Comparison of ENCODE assay signal across 7 cellular contexts in genomic region chr20:52971498-52972189, GRCh38. TPM values are rescaled to one million over a fixed set of nuclear protein-coding genes. Genes with fewer than 3 reads are reported as not detected.
DNase-seq lines count a peak whose midpoint lies in the region; ATAC-seq, FAIRE-seq and TF ChIP-seq lines count a peak whose summit lies in the region.

No MANE protein-coding gene starts in this region.

- TF ChIP-seq CTCF in LNCaP clone FGC (IDR thresholded peaks at IDR 0.05; ENCODE audit: control insufficient read depth, extremely low read depth, insufficient read depth) = no peak
- TF ChIP-seq CTCF in keratinocyte (optimal IDR thresholded peaks at IDR 0.05 in 1 of 3, IDR thresholded peaks at IDR 0.05 in 1 of 3, conservative IDR thresholded peaks at IDR 0.05 in 1 of 3; ENCODE audit: extremely low read depth in 1 of 3, insufficient read depth in 2 of 3, low read length in 3 of 3) = no peak

- H3K36me3 Mint-ChIP-seq in activated naive CD8-positive, alpha-beta T cell treated with anti-CD3 and anti-CD28 coated beads for 36 hours = no peaks in the 10 kb centered on the region
- no peaks in the 10 kb centered on the region for H3K36me3 Mint-ChIP-seq in stimulated activated memory B cell treated with anti-CD40 and anti-IgM and Interleukin-4, amounts not matched to agents 10 μg/mL and 1 μg/mL and 100 μg/mL, for 72 hours

- H3K4me3 ChIP-seq in LNCaP clone FGC (ENCODE audit: low read depth, low read length) (peak overlapping the region; percentile 47), keratinocyte (ENCODE audit: control insufficient read depth in 2 of 3, extremely low read depth in 1 of 3, insufficient read depth in 2 of 3, low read depth in 1 of 3, low read length in 3 of 3) (peak overlapping the region; percentile 50 to 85 (median 81))

- no peaks in the 10 kb centered on the region for H3K27me3 ChIP-seq in keratinocyte (ENCODE audit: control insufficient read depth, extremely low read depth, insufficient read depth, low read length)

- no peaks in the 10 kb centered on the region for H3K9me3 Mint-ChIP-seq in activated naive CD8-positive, alpha-beta T cell treated with anti-CD3 and anti-CD28 coated beads for 36 hours
- H3K9me3 Mint-ChIP-seq in stimulated activated memory B cell treated with anti-CD40 and anti-IgM and Interleukin-4, amounts not matched to agents 10 μg/mL and 1 μg/mL and 100 μg/mL, for 72 hours = peaks cover 2% of the 10 kb centered on the region

- FAIRE-seq in keratinocyte (lab: Jason Lieb, UNC) = no peak

- peaks cover 23% of the 10 kb centered on the region for H3K4me1 Mint-ChIP-seq in activated naive CD8-positive, alpha-beta T cell treated with anti-CD3 and anti-CD28 coated beads for 36 hours
- peaks cover 35% of the 10 kb centered on the region for H3K4me1 Mint-ChIP-seq in stimulated activated memory B cell treated with anti-CD40 and anti-IgM and Interleukin-4, amounts not matched to agents 10 μg/mL and 1 μg/mL and 100 μg/mL, for 72 hours

- peaks cover 57% of the 10 kb centered on the region for H3K27me3 Mint-ChIP-seq in activated naive CD8-positive, alpha-beta T cell treated with anti-CD3 and anti-CD28 coated beads for 36 hours
- H3K27me3 Mint-ChIP-seq in stimulated activated memory B cell treated with anti-CD40 and anti-IgM and Interleukin-4, amounts not matched to agents 10 μg/mL and 1 μg/mL and 100 μg/mL, for 72 hours = peaks cover 48% of the 10 kb centered on the region

- dilution Hi-C loops in keratinocyte (cut with MboI; ENCODE audit: extremely low pct_ligation_motif_present, low sequenced_read_pairs) = no loop called here

- H3K9me3 ChIP-seq in keratinocyte (ENCODE audit: control insufficient read depth, low read depth, low read length) = no peaks in the 10 kb centered on the region

- H4K20me1 ChIP-seq in keratinocyte (ENCODE audit: control insufficient read depth, extremely low read depth, insufficient read depth, low read length) = no peaks in the 10 kb centered on the region

- peak overlapping the region; percentile 38 for H2AFZ ChIP-seq in keratinocyte (ENCODE audit: control insufficient read depth, low read length)

- peak overlapping the region; percentile 82 for H3K4me2 ChIP-seq in keratinocyte (ENCODE audit: control insufficient read depth, extremely low read depth, insufficient read depth, low read depth, low read length)

- no peaks in the 10 kb centered on the region for H3K79me2 ChIP-seq in keratinocyte (ENCODE audit: control insufficient read depth, insufficient read depth, low read length)

- H3K36me3 ChIP-seq in keratinocyte (ENCODE audit: control insufficient read depth in 2 of 2, extremely low read depth in 1 of 2, insufficient read depth in 2 of 2, low read length in 2 of 2) = no peaks in the 10 kb centered on the region

- H3K9me1 ChIP-seq in keratinocyte (ENCODE audit: control insufficient read depth, extremely low read depth, insufficient read depth, low read length) = no peaks in the 10 kb centered on the region

- H3K27ac ChIP-seq in keratinocyte (ENCODE audit: control insufficient read depth, insufficient read depth, low read length) = peak overlapping the region; percentile 7

- ATAC-seq in stimulated activated memory B cell treated with anti-CD40 and anti-IgM and Interleukin-4, amounts not matched to agents 10 μg/mL and 1 μg/mL and 100 μg/mL, for 72 hours = peak; percentile 56
- ATAC-seq in HG03039 (IDR thresholded peaks at IDR 0.05; ENCODE audit: unreplicated experiment) (no peak), GM19395 (IDR thresholded peaks at IDR 0.05; ENCODE audit: unreplicated experiment) (no peak)

- H3K4me3 Mint-ChIP-seq in activated naive CD8-positive, alpha-beta T cell treated with anti-CD3 and anti-CD28 coated beads for 36 hours = peak overlapping the region; percentile 69
- H3K4me3 Mint-ChIP-seq in stimulated activated memory B cell treated with anti-CD40 and anti-IgM and Interleukin-4, amounts not matched to agents 10 μg/mL and 1 μg/mL and 100 μg/mL, for 72 hours = peak overlapping the region; percentile 75

- peaks cover 14% of the 10 kb centered on the region for H3K4me1 ChIP-seq in keratinocyte (ENCODE audit: control insufficient read depth, extremely low read depth, insufficient read depth, low read length)

- no peak overlapping the region for H3K27ac Mint-ChIP-seq in activated naive CD8-positive, alpha-beta T cell treated with anti-CD3 and anti-CD28 coated beads for 36 hours
- peak overlapping the region; percentile 70 for H3K27ac Mint-ChIP-seq in stimulated activated memory B cell treated with anti-CD40 and anti-IgM and Interleukin-4, amounts not matched to agents 10 μg/mL and 1 μg/mL and 100 μg/mL, for 72 hours

- H3K9ac ChIP-seq in keratinocyte (ENCODE audit: control insufficient read depth, extremely low read depth, insufficient read depth, low read length) = peak overlapping the region; percentile 84

- no peak for DNase-seq in LNCaP clone FGC (ENCODE audit: low read depth)
- DNase-seq in activated naive CD8-positive, alpha-beta T cell treated with anti-CD3 and anti-CD28 coated beads for 36 hours = no peak
- DNase-seq in keratinocyte (ENCODE audit: low read depth, low spot score) = no peak
- no peak for DNase-seq in NCI-H524 treated with DMSO at 0.1 percent for 48 hours (lab: John Stamatoyannopoulos, UW)

RNA-seq across cellular contexts. Expression of gene TSHZ2, which starts 0.5 kb away (rescaled TPM):
- total RNA-seq in activated naive CD8-positive, alpha-beta T cell treated with anti-CD3 and anti-CD28 coated beads for 36 hours = under 1 TPM; 0.54 to 0.74 TPM
- polyA plus RNA-seq in keratinocyte = 1.1 to 2.3 TPM (median 1.4 TPM) in 3 replicates
- polyA plus RNA-seq in keratinocyte (2011; ENCODE audit: low read depth) = 2.7 TPM
- polyA plus RNA-seq in keratinocyte (2011; cell fraction: cytosol; rRNA removed) = 1.6 TPM in 2 replicates
- polyA plus RNA-seq in keratinocyte (2011; cell fraction: nucleus; rRNA removed) = 2.5 and 2.8 TPM in 2 replicates
- 1.3 and 6.5 TPM in 2 replicates for polyA plus RNA-seq in keratinocyte (2012; ENCODE audit: low replicate concordance)
- 4.2 to 8.8 TPM (median 7.3 TPM) in 3 replicates for polyA minus RNA-seq in keratinocyte
- 1.3 TPM for polyA minus RNA-seq in keratinocyte (2011; cell fraction: cytosol; rRNA and poly(A)+ RNA removed)
- 3.8 and 8.9 TPM in 2 replicates for polyA minus RNA-seq in keratinocyte (2011; cell fraction: nucleus; rRNA and poly(A)+ RNA removed)
